Comparison of ENCODE assay signal across 8 cellular contexts in genomic region chr5:36690041-36690941, GRCh38.
DNase-seq lines count a peak whose midpoint lies in the region; ATAC-seq and TF ChIP-seq lines count a peak whose summit lies in the region.

No MANE protein-coding gene starts in this region.

- RAD21 ChIA-PET in HCT116 (lab: Charles Lee; ENCODE audit: low non-redundant PET in 1 of 2, low total read pairs in 2 of 2, uncharacterized antibody in 2 of 2, unreplicated experiment in 2 of 2): interaction anchor here in 1 of 2 experiments (0.6 to 1.0 kb wide), 3 partner anchors 26 to 275 kb away, joined by 3 read pairs; no protein-coding TSS in a partner anchor

- TF ChIP-seq POLR2A in HCT116 (IDR thresholded peaks at IDR 0.05; ENCODE audit: borderline replicate concordance, extremely low read depth, insufficient read depth, insufficient read length) (no peak), thyroid gland (IDR thresholded peaks at IDR 0.05) (no peak)

- H3K27ac Mint-ChIP-seq in activated naive CD8-positive, alpha-beta T cell treated with anti-CD3 and anti-CD28 coated beads, Interleukin-2, amount 10 ng/mL, durations not matched to agents 7 days and 5 days: no peak overlapping the region
- H3K27ac Mint-ChIP-seq in osteocyte (ENCODE audit: unreplicated experiment): peak overlapping the region; percentile 74

- H3K4me3 Mint-ChIP-seq in activated naive CD8-positive, alpha-beta T cell treated with anti-CD3 and anti-CD28 coated beads, Interleukin-2, amount 10 ng/mL, durations not matched to agents 7 days and 5 days: peak overlapping the region; percentile 88
- peak overlapping the region; percentile 76 for H3K4me3 Mint-ChIP-seq in osteocyte (ENCODE audit: unreplicated experiment)

- peak overlapping the region; percentile 63 for H3K4me2 ChIP-seq in HCT116 (ENCODE audit: low read length)
- H3K4me2 ChIP-seq in MM.1S (ENCODE audit: low read depth, low read length): peak overlapping the region; percentile 95

- 4 to 6% methylated on average over 46 to 50 of the region's 50 CpGs for WGBS in thyroid gland, 2 donors

- peak; percentile 60 for DNase-seq in GF-D8 (lab: John Stamatoyannopoulos, UW)
- peak; percentile 81 for DNase-seq in HCT116 (ENCODE audit: low read depth, low spot score)
- DNase-seq in MM.1S: peak; percentile 82
- DNase-seq in activated naive CD8-positive, alpha-beta T cell treated with anti-CD3 and anti-CD28 coated beads, Interleukin-2, amount 10 ng/mL, durations not matched to agents 7 days and 5 days: peak; percentile 74
- peak; percentile 86 to 88 for DNase-seq in cardiac muscle cell (ENCODE audit: low read depth in 1 of 2, low spot score in 1 of 2)
- peak; percentile 90 for DNase-seq in osteocyte (ENCODE audit: extremely low spot score, unreplicated experiment)
- DNase-seq in thyroid gland: peak; percentile 77 to 84

- TF ChIP-seq RAD21 in HCT116 (IDR thresholded peaks at IDR 0.05; ENCODE audit: low read depth): peak; percentile 46

- intact Hi-C loops in HCT116 (cut with micrococcal nuclease): loop anchor here (2.0 to 5.0 kb wide), 3 partner anchors 83 to 728 kb away; partner anchors contain the start of gene SLC1A3
- intact Hi-C loops in thyroid gland (cut with DNase I): loop anchor here (5.0 to 10.0 kb wide), 2 partner anchors 175 to 273 kb away; no protein-coding TSS in a partner anchor

- POLR2A ChIA-PET in HCT116 (lab: Charles Lee): interaction anchor here (1.0 kb wide), 2 partner anchors 83 to 85 kb away, joined by 3 to 4 read pairs; no protein-coding TSS in a partner anchor
- POLR2A ChIA-PET in activated naive CD8-positive, alpha-beta T cell treated with anti-CD3 and anti-CD28 coated beads, Interleukin-2, amount 10 ng/mL, durations not matched to agents 7 days and 5 days (lab: Charles Lee): no interaction called here

- H4K20me1 ChIP-seq in HCT116 (ENCODE audit: insufficient read depth) (no peaks in the 10 kb centered on the region), MM.1S (ENCODE audit: insufficient read depth, low read length) (no peaks in the 10 kb centered on the region)

- H3K4me3 ChIP-seq in HCT116 (replicated peaks in 1 of 2; ENCODE audit: low read depth in 1 of 2, low read length in 2 of 2): peak overlapping the region; percentile 39 to 52
- H3K4me3 ChIP-seq in MM.1S (ENCODE audit: low read length): peak overlapping the region; percentile 68
- peak overlapping the region; percentile 31 for H3K4me3 ChIP-seq in cardiac muscle cell
- peak overlapping the region; percentile 48 to 79 (median 56) for H3K4me3 ChIP-seq in thyroid gland (replicated peaks in 1 of 3)

- CTCF ChIA-PET in HCT116 (lab: Charles Lee): interaction anchor here (0.5 to 2.6 kb wide), 30 partner anchors 10 to 618 kb away, joined by 3 to 22 read pairs (median 5); partner anchors contain the start of genes NADK2 and SLC1A3

- H3K36me3 ChIP-seq in HCT116 (ENCODE audit: control insufficient read depth in 1 of 2, insufficient read depth in 2 of 2, low read length in 2 of 2) (no peaks in the 10 kb centered on the region), MM.1S (replicated peaks; ENCODE audit: insufficient read depth, low read length) (no peaks in the 10 kb centered on the region), cardiac muscle cell (no peaks in the 10 kb centered on the region), thyroid gland (no peaks in the 10 kb centered on the region)

- H3K9ac ChIP-seq in HCT116 (ENCODE audit: low read length) (peak overlapping the region; percentile 36; the same call in 1 of the 2 replicates), MM.1S (ENCODE audit: low read length) (peak overlapping the region; percentile 48)

- ATAC-seq in HCT116 (peak; percentile 86), SK-N-SH treated with all-trans-retinoic acid at 6 μM for 48 hours (peak; percentile 96)
- ATAC-seq in activated naive CD8-positive, alpha-beta T cell treated with anti-CD3 and anti-CD28 coated beads, Interleukin-2, amount 10 ng/mL, durations not matched to agents 7 days and 5 days (ENCODE audit: low read depth): peak; percentile 92

- H3K9me3 ChIP-seq in HCT116 (ENCODE audit: control insufficient read depth in 1 of 2, insufficient read depth in 1 of 2, low read depth in 1 of 2, low read length in 2 of 2) (no peaks in the 10 kb centered on the region), MM.1S (replicated peaks; ENCODE audit: insufficient read depth, low read length) (no peaks in the 10 kb centered on the region), cardiac muscle cell (ENCODE audit: low read depth) (no peaks in the 10 kb centered on the region), thyroid gland (no peaks in the 10 kb centered on the region)

- H3K27ac ChIP-seq in HCT116 (ENCODE audit: low read depth, low read length) (peak overlapping the region; percentile 29), MM.1S (ENCODE audit: low read length) (no peak overlapping the region; the same call in 1 of the 2 replicates), cardiac muscle cell (no peak overlapping the region), thyroid gland (peak overlapping the region; percentile 34 to 67 (median 58))

- peaks cover 28% of the 10 kb centered on the region for H3K27me3 Mint-ChIP-seq in activated naive CD8-positive, alpha-beta T cell treated with anti-CD3 and anti-CD28 coated beads, Interleukin-2, amount 10 ng/mL, durations not matched to agents 7 days and 5 days
- H3K27me3 Mint-ChIP-seq in osteocyte (ENCODE audit: unreplicated experiment): peaks cover 4% of the 10 kb centered on the region

- peak overlapping the region; percentile 88 for H2AFZ ChIP-seq in HCT116 (ENCODE audit: low read depth, low read length, poor library complexity, severe bottlenecking)
- peak overlapping the region; percentile 91 for H2AFZ ChIP-seq in MM.1S (ENCODE audit: low read length)

- BruUV-seq in HCT116 (replicated peaks; lab: Mats Ljungman, UMichigan): TSS peak; percentile 67

- no peaks in the 10 kb centered on the region for H3K36me3 Mint-ChIP-seq in activated naive CD8-positive, alpha-beta T cell treated with anti-CD3 and anti-CD28 coated beads, Interleukin-2, amount 10 ng/mL, durations not matched to agents 7 days and 5 days
- H3K36me3 Mint-ChIP-seq in osteocyte (ENCODE audit: unreplicated experiment): peaks cover 5% of the 10 kb centered on the region

- no peaks in the 10 kb centered on the region for H3K9me2 ChIP-seq in HCT116 (ENCODE audit: insufficient read depth)
- no peaks in the 10 kb centered on the region for H3K9me2 ChIP-seq in MM.1S (replicated peaks; ENCODE audit: insufficient read depth, low read length)

- no peaks in the 10 kb centered on the region for H3K27me3 ChIP-seq in HCT116 (ENCODE audit: insufficient read depth, low read length)
- no peaks in the 10 kb centered on the region; the same call in 1 of the 2 replicates for H3K27me3 ChIP-seq in MM.1S (replicated peaks; ENCODE audit: insufficient read depth, low read length)
- H3K27me3 ChIP-seq in cardiac muscle cell: no peaks in the 10 kb centered on the region
- no peaks in the 10 kb centered on the region for H3K27me3 ChIP-seq in thyroid gland

- peaks cover 11% of the 10 kb centered on the region; the same call in 1 of the 2 replicates for H3F3A ChIP-seq in MM.1S (ENCODE audit: insufficient read depth, low read length)

- no peaks in the 10 kb centered on the region for H3K9me3 Mint-ChIP-seq in activated naive CD8-positive, alpha-beta T cell treated with anti-CD3 and anti-CD28 coated beads, Interleukin-2, amount 10 ng/mL, durations not matched to agents 7 days and 5 days
- no peaks in the 10 kb centered on the region for H3K9me3 Mint-ChIP-seq in osteocyte (ENCODE audit: unreplicated experiment)

- H3K79me2 ChIP-seq in HCT116 (ENCODE audit: insufficient read depth, low read length): no peaks in the 10 kb centered on the region
- H3K79me2 ChIP-seq in MM.1S (ENCODE audit: low read length): no peaks in the 10 kb centered on the region

- peaks cover 7% of the 10 kb centered on the region for H3K4me1 Mint-ChIP-seq in activated naive CD8-positive, alpha-beta T cell treated with anti-CD3 and anti-CD28 coated beads, Interleukin-2, amount 10 ng/mL, durations not matched to agents 7 days and 5 days
- H3K4me1 Mint-ChIP-seq in osteocyte (ENCODE audit: unreplicated experiment): peaks cover 33% of the 10 kb centered on the region

- H3K4me1 ChIP-seq in HCT116 (ENCODE audit: control insufficient read depth in 1 of 2, insufficient read depth in 2 of 2, low read length in 2 of 2) (peaks cover 8 to 19% of the 10 kb centered on the region in 2 experiments; a peak in 2 of 4 replicates), MM.1S (ENCODE audit: low read length) (peaks cover 23% of the 10 kb centered on the region), cardiac muscle cell (ENCODE audit: low read depth) (peaks cover 5% of the 10 kb centered on the region), thyroid gland (peaks cover 11 to 15% of the 10 kb centered on the region in 2 donors)

- peak; percentile 60 to 91 (median 90) for TF ChIP-seq CTCF in HCT116 (IDR thresholded peaks at IDR 0.05 in 2 of 3, conservative IDR thresholded peaks at IDR 0.05 in 1 of 3; ENCODE audit: borderline replicate concordance in 1 of 3, insufficient read depth in 1 of 3, low read depth in 2 of 3, low read length in 2 of 3)
- peak; percentile 73 for TF ChIP-seq CTCF in MM.1S (IDR thresholded peaks at IDR 0.05; ENCODE audit: low read length)
- peak; percentile 96 for TF ChIP-seq CTCF in cardiac muscle cell (IDR thresholded peaks at IDR 0.05; ENCODE audit: low read depth, low read length)
- TF ChIP-seq CTCF in osteocyte (IDR thresholded peaks at IDR 0.05): peak; percentile 89
- TF ChIP-seq CTCF in thyroid gland (IDR thresholded peaks at IDR 0.05): peak; percentile 51 to 87 (median 80)

TF ChIP-seq in HCT116, 20 proteins besides CTCF, POLR2A, EP300 and RAD21 (continues in another document):
- TF ChIP-seq ZFX (IDR thresholded peaks at IDR 0.05) (no peak), EGR1 (IDR thresholded peaks at IDR 0.05; ENCODE audit: low read depth) (no peak), CEBPB (IDR thresholded peaks at IDR 0.05; ENCODE audit: low read depth) (no peak), SIN3A (IDR thresholded peaks at IDR 0.05; ENCODE audit: low read depth) (no peak), SRF (IDR thresholded peaks at IDR 0.05; ENCODE audit: low read depth) (no peak), CBX3 (IDR thresholded peaks at IDR 0.05; ENCODE audit: low read depth) (peak; percentile 61), POLR2AphosphoS5 (IDR thresholded peaks at IDR 0.05; ENCODE audit: low read depth, low read length) (peak; percentile 51; the same call in 1 of the 2 replicates)

Comparison
In these comparisons a context has a peak if more than half of its experiments do, and no peak if none do; other contexts are left out.
1. H3K27ac ChIP-seq: peak in HCT116 (single experiment) and thyroid gland (3 of 3); none in MM.1S (single experiment) and cardiac muscle cell (single experiment).
2. Peak in every context shown above with its lines, with median percentiles within 50 percentile points of each other: DNase-seq, ATAC-seq, H3K4me3 ChIP-seq and CTCF ChIP-seq.